Comparison of ENCODE assay signal across 1 cellular context in the genomic region with DNA sequence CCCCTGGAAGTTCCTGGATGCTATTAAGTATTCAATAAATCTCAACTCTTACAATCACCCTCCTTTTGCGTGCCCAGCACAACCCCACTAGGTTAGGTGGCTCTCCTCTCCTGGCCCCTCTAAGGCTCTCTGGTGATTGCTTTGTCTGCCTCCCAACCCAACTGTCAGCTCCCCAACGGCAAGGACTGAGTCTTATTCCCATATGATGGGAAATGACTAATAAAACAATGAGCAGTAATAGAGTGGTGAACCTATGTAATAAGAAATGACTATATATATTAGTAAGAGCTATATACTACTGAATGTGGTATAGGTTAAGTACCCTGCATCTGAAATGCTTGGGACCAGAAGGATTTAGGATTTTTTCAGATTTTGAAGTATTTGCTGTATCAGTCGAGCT.
TF ChIP-seq lines count a peak whose summit lies in the region.

No MANE protein-coding gene starts in this region.

TF ChIP-seq in IMR-90, 13 proteins besides CTCF, POLR2A, EP300 and RAD21 (continued from another document):
- TF ChIP-seq ELK1 (IDR thresholded peaks at IDR 0.05; ENCODE audit: borderline replicate concordance, low read depth, low read length) (no peak), RCOR1 (IDR thresholded peaks at IDR 0.05; ENCODE audit: insufficient replicate concordance, low read length) (no peak), CHD1 (IDR thresholded peaks at IDR 0.05; ENCODE audit: low read depth, low read length) (no peak), NFE2L2 (IDR thresholded peaks at IDR 0.05; ENCODE audit: low read depth, low read length) (no peak), SMC3 (IDR thresholded peaks at IDR 0.05; ENCODE audit: low read depth, low read length) (no peak), USF2 (IDR thresholded peaks at IDR 0.05; ENCODE audit: low read depth, low read length) (no peak), RFX5 (IDR thresholded peaks at IDR 0.05; ENCODE audit: low read depth, low read length) (no peak), MAFK (IDR thresholded peaks at IDR 0.05; ENCODE audit: low read depth, low read length) (no peak), FOS (IDR thresholded peaks at IDR 0.05; ENCODE audit: low read depth, low read length) (no peak)
